ENCODE assay signal across 20 cellular contexts in genomic region chr1:116768416-116768815, GRCh38. TPM values are rescaled to one million over a fixed set of nuclear protein-coding genes. Genes with fewer than 3 reads are reported as not detected.
DNase-seq lines count a peak whose midpoint lies in the region; ATAC-seq and TF ChIP-seq lines count a peak whose summit lies in the region.
"Had no signal": no experiment of that assay in that cellular context is flagged by ENCODE, and none has a peak within 500 bp of the region (broad histone marks: within the 10 kb centered on the region; RNA-seq: fewer than 3 reads in every experiment).

No MANE protein-coding gene starts in this region.

- H3K4me1 ChIP-seq in OCI-LY7 (ENCODE audit: insufficient read depth, low read length, poor library complexity, severe bottlenecking) = peaks cover 49% of the 10 kb centered on the region
- H3K4me1 ChIP-seq: neural progenitor cell had no signal

- no peak for DNase-seq in activated T-cell treated with anti-CD3 and anti-CD28 coated beads, Interleukin-2, amount 50 U/mL, for 4 hours
- DNase-seq in activated T-cell treated with anti-CD3 and anti-CD28 coated beads for 4 hours (no peak), OCI-LY7 (ENCODE audit: low spot score) (no peak), glomerular visceral epithelial cell (ENCODE audit: extremely low spot score) (no peak), NCI-H1930 (lab: John Stamatoyannopoulos, UW) (no peak), cerebellum (ENCODE audit: low spot score) (no peak)
- DNase-seq in stimulated activated effector memory CD8-positive, alpha-beta T cell treated with anti-CD3 and anti-CD28 coated beads, Interleukin-12 subunit alpha, Interleukin-12 subunit beta, amount 100 ng/mL, for 72 hours (ENCODE audit: low spot score in 2 of 2) = no peak
- DNase-seq: COR-L47, erythroblast, GM23248, NCI-H1436 treated with DMSO at 0.1 percent for 48 hours, NCI-H2171 treated with DMSO at 0.1 percent for 48 hours, NCI-H774, SK-N-SH had no signal

- no peaks in the 10 kb centered on the region for H3K9me2 ChIP-seq in OCI-LY7 (ENCODE audit: insufficient read depth, low read length)
- H3K9me2 ChIP-seq: SK-N-SH had no signal

- H3K36me3 Mint-ChIP-seq in activated T-cell treated with anti-CD3 and anti-CD28 coated beads, Interleukin-2, amount 50 U/mL, for 4 hours (ENCODE audit: insufficient read depth) = peaks cover 63% of the 10 kb centered on the region
- H3K36me3 Mint-ChIP-seq in activated naive CD8-positive, alpha-beta T cell = peaks cover 58% of the 10 kb centered on the region
- peaks cover 96% of the 10 kb centered on the region for H3K36me3 Mint-ChIP-seq in stimulated activated effector memory CD8-positive, alpha-beta T cell treated with anti-CD3 and anti-CD28 coated beads, Interleukin-12 subunit alpha, Interleukin-12 subunit beta, amount 100 ng/mL, for 72 hours
- H3K36me3 Mint-ChIP-seq: neural progenitor cell had no signal

- H2AFZ ChIP-seq in OCI-LY7 (ENCODE audit: low read length) = peak overlapping the region; percentile 67; the same call in 1 of the 2 replicates
- H2AFZ ChIP-seq: GM23248 had no signal

- ATAC-seq in activated T-cell treated with anti-CD3 and anti-CD28 coated beads, Interleukin-2, amount 50 U/mL, for 4 hours = no peak
- ATAC-seq in stimulated activated effector memory CD8-positive, alpha-beta T cell treated with anti-CD3 and anti-CD28 coated beads, Interleukin-12 subunit alpha, Interleukin-12 subunit beta, amount 100 ng/mL, for 72 hours = no peak
- ATAC-seq: Panc1 had no signal

- H3K4me3 ChIP-seq in OCI-LY7 (ENCODE audit: low read depth, low read length, poor library complexity, severe bottlenecking) = no peak overlapping the region
- H3K4me3 ChIP-seq: GM23248, neural progenitor cell had no signal

- H3K79me2 ChIP-seq in OCI-LY7 (ENCODE audit: insufficient read depth, low read depth, low read length) = no peaks in the 10 kb centered on the region

- POLR2A ChIA-PET in OCI-LY7 (lab: Charles Lee) = interaction anchor here (1.0 to 1.7 kb wide), 3 partner anchors 15 to 291 kb away, joined by 3 to 7 read pairs (median 3); partner anchors contain the start of gene TTF2

- intact Hi-C loops in OCI-LY7 (cut with micrococcal nuclease; ENCODE audit: unreplicated experiment) = loop anchor here (5.0 kb wide), 1 partner anchor 49 kb away; no protein-coding TSS in a partner anchor

- H4K20me1 ChIP-seq in OCI-LY7 (ENCODE audit: insufficient read depth, low read length) = no peaks in the 10 kb centered on the region

- H3K9me3 Mint-ChIP-seq in activated T-cell treated with anti-CD3 and anti-CD28 coated beads, Interleukin-2, amount 50 U/mL, for 4 hours = no peaks in the 10 kb centered on the region
- H3K9me3 Mint-ChIP-seq in activated naive CD8-positive, alpha-beta T cell (ENCODE audit: low read depth) = no peaks in the 10 kb centered on the region
- no peaks in the 10 kb centered on the region for H3K9me3 Mint-ChIP-seq in stimulated activated effector memory CD8-positive, alpha-beta T cell treated with anti-CD3 and anti-CD28 coated beads, Interleukin-12 subunit alpha, Interleukin-12 subunit beta, amount 100 ng/mL, for 72 hours

- peak overlapping the region; percentile 57; the same call in 1 of the 2 replicates for H3K4me2 ChIP-seq in OCI-LY7 (ENCODE audit: low read length)
- H3K4me2 ChIP-seq: neural progenitor cell, SK-N-SH had no signal

- no peaks in the 10 kb centered on the region for H3K27me3 Mint-ChIP-seq in activated T-cell treated with anti-CD3 and anti-CD28 coated beads, Interleukin-2, amount 50 U/mL, for 4 hours (ENCODE audit: low read depth)
- no peaks in the 10 kb centered on the region for H3K27me3 Mint-ChIP-seq in activated naive CD8-positive, alpha-beta T cell

- peak overlapping the region; percentile 100 for H3K27ac Mint-ChIP-seq in activated naive CD8-positive, alpha-beta T cell
- peak overlapping the region; percentile 99 for H3K27ac Mint-ChIP-seq in stimulated activated effector memory CD8-positive, alpha-beta T cell treated with anti-CD3 and anti-CD28 coated beads, Interleukin-12 subunit alpha, Interleukin-12 subunit beta, amount 100 ng/mL, for 72 hours
- H3K27ac Mint-ChIP-seq: neural progenitor cell had no signal

- no peaks in the 10 kb centered on the region for H3K36me3 ChIP-seq in OCI-LY7 (ENCODE audit: insufficient read depth, low read length)
- H3K36me3 ChIP-seq: neural progenitor cell had no signal

- BruUV-seq in OCI-LY7 (replicated peaks; lab: Mats Ljungman, UMichigan) = no TSS peak

- CTCF ChIA-PET in OCI-LY7 (lab: Charles Lee; ENCODE audit: unreplicated experiment) = no interaction called here

- H3K27ac ChIP-seq in OCI-LY7 (ENCODE audit: low read depth, low read length, poor library complexity, severe bottlenecking) = peak overlapping the region; percentile 95
- H3K27ac ChIP-seq: GM23248, neural progenitor cell had no signal

- peak overlapping the region; percentile 72 for H3K4me3 Mint-ChIP-seq in activated T-cell treated with anti-CD3 and anti-CD28 coated beads, Interleukin-2, amount 50 U/mL, for 4 hours
- H3K4me3 Mint-ChIP-seq in activated naive CD8-positive, alpha-beta T cell = peak overlapping the region; percentile 83
- peak overlapping the region; percentile 93 for H3K4me3 Mint-ChIP-seq in stimulated activated effector memory CD8-positive, alpha-beta T cell treated with anti-CD3 and anti-CD28 coated beads, Interleukin-12 subunit alpha, Interleukin-12 subunit beta, amount 100 ng/mL, for 72 hours
- H3K4me3 Mint-ChIP-seq: neural progenitor cell had no signal

- H3K9me3 ChIP-seq in OCI-LY7 (ENCODE audit: low read length) = peaks cover 14% of the 10 kb centered on the region; the same call in 1 of the 2 replicates
- H3K9me3 ChIP-seq: SK-N-SH had no signal

- no peak for TF ChIP-seq CTCF in OCI-LY7 (conservative IDR thresholded peaks at IDR 0.05; ENCODE audit: low read length)

- peaks cover 99% of the 10 kb centered on the region for H3K4me1 Mint-ChIP-seq in activated T-cell treated with anti-CD3 and anti-CD28 coated beads, Interleukin-2, amount 50 U/mL, for 4 hours (ENCODE audit: low read depth)
- H3K4me1 Mint-ChIP-seq in activated naive CD8-positive, alpha-beta T cell (ENCODE audit: low read depth) = peaks cover 100% of the 10 kb centered on the region
- peaks cover 100% of the 10 kb centered on the region for H3K4me1 Mint-ChIP-seq in stimulated activated effector memory CD8-positive, alpha-beta T cell treated with anti-CD3 and anti-CD28 coated beads, Interleukin-12 subunit alpha, Interleukin-12 subunit beta, amount 100 ng/mL, for 72 hours

RNA-seq across cellular contexts. Expression of gene CD2, which starts 14.2 kb away (rescaled TPM):
- total RNA-seq in activated T-cell treated with anti-CD3 and anti-CD28 coated beads, Interleukin-2, amount 50 U/mL, for 4 hours = 100 to 1,000 TPM; 353 to 393 (median 374) TPM
- not detected in 2 replicates for total RNA-seq in OCI-LY7 (2014; rRNA removed; shearing (Covaris generic))
- not detected in 2 replicates for total RNA-seq in OCI-LY7 (2022)
- total RNA-seq in cerebellum = not detected
- total RNA-seq: dermis microvascular lymphatic vessel endothelial cell, frontal cortex, GM23248, HT1080 had no signal

Comparison
In these comparisons a context has a peak if more than half of its experiments do, and no peak if none do; other contexts are left out.
1. RNA of gene CD2, which starts 14.2 kb away (total RNA-seq): 353 to 393 TPM in activated T-cell treated with anti-CD3 and anti-CD28 coated beads, Interleukin-2, amount 50 U/mL, for 4 hours; not detected in cerebellum (single experiment) and not detected in OCI-LY7; every median in the first group is over 100 times any median in the second.
2. Peak in every context shown above with its lines, with median percentiles within 50 percentile points of each other: H3K4me3 Mint-ChIP-seq.